Comparison of ENCODE assay signal across 1 cellular context in genomic region chr12:69585189-69586062, GRCh38.
TF ChIP-seq lines count a peak whose summit lies in the region.

CCT2 (plus strand) TSS chr12:69585459; CDS start chr12:69585522, 63 bp downstream.

TF ChIP-seq in GM12878, 131 proteins besides CTCF, POLR2A, EP300 and RAD21 (continued from another document):
- TF ChIP-seq E2F8 (IDR thresholded peaks at IDR 0.05; ENCODE audit: low read depth, partially characterized antibody) (no peak), RFX5 (IDR thresholded peaks at IDR 0.05; ENCODE audit: low read depth, low read length) (peak; percentile 66; the same call in 1 of the 2 replicates), TARDBP (IDR thresholded peaks at IDR 0.05; ENCODE audit: borderline replicate concordance) (no peak), MTA3 (IDR thresholded peaks at IDR 0.05; ENCODE audit: borderline replicate concordance, low read length) (no peak), WRNIP1 (IDR thresholded peaks at IDR 0.05; ENCODE audit: borderline replicate concordance, low read depth, low read length) (no peak), PAX8 (IDR thresholded peaks at IDR 0.05) (no peak), POLR2AphosphoS5 (IDR thresholded peaks at IDR 0.05; ENCODE audit: low read length) (peak; percentile 99), NFIC (IDR thresholded peaks at IDR 0.05; ENCODE audit: low read depth, low read length) (no peak), FOXK2 (IDR thresholded peaks at IDR 0.05) (peak; percentile 11; the same call in 1 of the 2 replicates), SMAD1 (IDR thresholded peaks at IDR 0.05; ENCODE audit: low read depth, partially characterized antibody) (no peak), STAT3 (IDR thresholded peaks at IDR 0.05; ENCODE audit: low read depth, low read length) (no peak), ETV6 (conservative IDR thresholded peaks at IDR 0.05 in 1 of 2, IDR thresholded peaks at IDR 0.05 in 1 of 2; ENCODE audit: borderline replicate concordance in 1 of 2, low read depth in 1 of 2) (no peak), SMARCA5 (IDR thresholded peaks at IDR 0.05) (0 out of 2 replicates have a peak, but pooled peaks have one; percentile 63), CREB1 (IDR thresholded peaks at IDR 0.05; ENCODE audit: low read depth) (peak; percentile 91), MEF2B (IDR thresholded peaks at IDR 0.05; ENCODE audit: partially characterized antibody, poor library complexity, severe bottlenecking) (no peak), NFXL1 (IDR thresholded peaks at IDR 0.05; ENCODE audit: borderline replicate concordance) (no peak), PML (IDR thresholded peaks at IDR 0.05; ENCODE audit: low read length) (peak; percentile 99), BMI1 (IDR thresholded peaks at IDR 0.05; ENCODE audit: borderline replicate concordance) (peak; percentile 65; the same call in 1 of the 2 replicates), ZNF274 (IDR thresholded peaks at IDR 0.05; ENCODE audit: insufficient read depth, insufficient read length) (no peak), ZBTB33 (IDR thresholded peaks at IDR 0.05) (no peak), SMAD5 (IDR thresholded peaks at IDR 0.05; ENCODE audit: low read depth) (peak; percentile 95), ATF3 (IDR thresholded peaks at IDR 0.05; ENCODE audit: borderline replicate concordance, extremely low read depth, low read depth, low read length) (no peak), SREBF2 (IDR thresholded peaks at IDR 0.05; ENCODE audit: low read length) (no peak), GATAD2B (conservative IDR thresholded peaks at IDR 0.05; ENCODE audit: low read depth) (peak; percentile 82), FOXM1 (IDR thresholded peaks at IDR 0.05; ENCODE audit: low read depth, low read length) (no peak), HDAC6 (IDR thresholded peaks at IDR 0.05; ENCODE audit: unreplicated experiment) (no peak), SREBF1 (IDR thresholded peaks at IDR 0.05; ENCODE audit: low read length) (no peak), YY1 (IDR thresholded peaks at IDR 0.05; ENCODE audit: low read depth, low read length) (peak; percentile 86), RCOR1 (conservative IDR thresholded peaks at IDR 0.05; ENCODE audit: low read depth, low read length) (no peak), BCLAF1 (IDR thresholded peaks at IDR 0.05) (peak; percentile 38; the same call in 1 of the 2 replicates), ZNF622 (IDR thresholded peaks at IDR 0.05) (no peak), CBX5 (IDR thresholded peaks at IDR 0.05; ENCODE audit: low read depth) (no peak), ELK1 (IDR thresholded peaks at IDR 0.05; ENCODE audit: low read depth, low read length) (peak; percentile 80), CBFB (IDR thresholded peaks at IDR 0.05; ENCODE audit: low read depth) (peak; percentile 88), CEBPB (IDR thresholded peaks at IDR 0.05; ENCODE audit: borderline replicate concordance in 1 of 2, low read depth in 2 of 2, low read length in 2 of 2) (no peak), CUX1 (IDR thresholded peaks at IDR 0.05; ENCODE audit: insufficient replicate concordance, low read depth, low read length) (no peak), CREM (IDR thresholded peaks at IDR 0.05; ENCODE audit: low read depth) (peak; percentile 89), DPF2 (IDR thresholded peaks at IDR 0.05) (peak; percentile 73), GABPA (IDR thresholded peaks at IDR 0.05; ENCODE audit: low read depth) (peak; percentile 84), LARP7 (IDR thresholded peaks at IDR 0.05) (peak; percentile 74), MYC (IDR thresholded peaks at IDR 0.05; ENCODE audit: insufficient read depth, insufficient read length, insufficient replicate concordance, low read length, severe bottlenecking) (peak; percentile 100), POLR2AphosphoS2 (IDR thresholded peaks at IDR 0.05; ENCODE audit: low read depth, low read length) (peak; percentile 94), E2F4 (IDR thresholded peaks at IDR 0.05; ENCODE audit: low read depth, low read length) (peak; percentile 58; the same call in 1 of the 2 replicates), MTA2 (IDR thresholded peaks at IDR 0.05; ENCODE audit: low read depth) (no peak), BCL11A (IDR thresholded peaks at IDR 0.05; ENCODE audit: low read depth, low read length) (no peak), RELA (IDR thresholded peaks at IDR 0.05; ENCODE audit: borderline replicate concordance, partially characterized antibody) (peak; percentile 88), NFYA (IDR thresholded peaks at IDR 0.05; ENCODE audit: borderline replicate concordance, low read depth, low read length) (no peak), PAX5 (IDR thresholded peaks at IDR 0.05; ENCODE audit: borderline replicate concordance, low read depth, low read length) (peak; percentile 32; the same call in 1 of the 2 replicates), MXI1 (IDR thresholded peaks at IDR 0.05; ENCODE audit: low read depth, low read length) (peak; percentile 98), TAF1 (IDR thresholded peaks at IDR 0.05; ENCODE audit: borderline replicate concordance, low read depth, low read length) (peak; percentile 95), RELB (IDR thresholded peaks at IDR 0.05; ENCODE audit: low read depth) (peak; percentile 78)
